ENCODE assay signal across 12 cellular contexts in the genomic region with DNA sequence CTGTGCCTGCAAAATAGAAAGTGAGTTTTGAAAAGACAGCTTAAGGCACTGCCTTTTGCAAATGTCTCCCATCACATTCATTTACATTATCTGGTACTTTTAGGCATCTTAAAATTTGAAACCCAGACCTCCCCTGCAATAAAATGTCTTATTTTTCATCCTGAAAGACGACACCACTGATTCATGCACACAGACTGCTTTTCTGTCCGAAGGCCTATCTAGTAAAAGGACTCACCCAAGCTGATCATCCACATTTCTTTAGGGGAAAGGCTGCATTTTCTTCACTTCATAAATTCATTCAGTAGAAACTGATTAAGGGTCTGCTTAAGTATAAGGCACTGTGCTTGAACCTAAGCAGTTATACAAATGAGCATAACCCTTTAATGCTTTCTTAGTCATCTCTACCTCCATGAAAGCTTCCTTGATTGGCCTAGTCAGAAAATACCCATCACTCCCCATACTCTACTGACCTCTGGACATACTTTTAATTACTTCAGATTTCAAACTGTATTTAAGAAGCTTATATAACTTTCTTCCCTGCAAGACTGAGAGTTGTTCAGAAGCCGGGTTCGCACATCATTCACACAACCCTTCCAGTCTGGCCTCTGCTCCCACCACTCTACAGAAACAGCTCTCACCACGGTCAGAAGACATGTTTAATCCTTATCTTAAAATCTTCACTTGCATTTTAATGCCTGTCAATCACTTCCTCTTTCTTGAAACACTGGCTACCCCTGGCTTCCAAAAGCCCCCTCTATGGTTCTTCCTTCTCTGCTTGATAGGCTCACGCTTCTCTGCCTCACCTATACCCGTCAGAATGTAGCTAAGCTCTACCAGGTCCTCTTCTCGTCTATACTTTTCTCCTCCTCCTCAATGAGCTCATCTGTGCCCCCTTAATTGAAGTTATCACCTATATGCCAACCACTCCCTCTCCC.
DNase-seq lines count a peak whose midpoint lies in the region; ATAC-seq and TF ChIP-seq lines count a peak whose summit lies in the region.
"Had no signal": no experiment of that assay in that cellular context is flagged by ENCODE, and none has a peak within 500 bp of the region (broad histone marks: within the 10 kb centered on the region; RNA-seq: fewer than 3 reads in every experiment).

No MANE protein-coding gene starts in this region.

- no peak overlapping the region for H2BK120ac ChIP-seq in IMR-90 (ENCODE audit: low read depth, low read length)

- in situ Hi-C loops in IMR-90 (cut with MboI; ENCODE audit: low sequenced_read_pairs) (no loop called here), gastrocnemius medialis (cut with MboI; ENCODE audit: low sequenced_read_pairs in 4 of 4) (loop anchor here in 2 of 4 donors (25.0 kb wide), 3 partner anchors 423 to 723 kb away; no protein-coding TSS in a partner anchor)

- DNase-seq in Caco-2: no peak
- peak; percentile 33 for DNase-seq in IMR-90
- DNase-seq in adipocyte (ENCODE audit: low read depth): peak; percentile 27
- DNase-seq in natural killer cell treated with Interleukin-12 subunit alpha and Interleukin-12 subunit beta and Interleukin-15 and Interleukin-18, amount 100 ng/mL, for 72 hours (ENCODE audit: low spot score): no peak
- no peak for DNase-seq in sigmoid colon
- DNase-seq in gastrocnemius medialis: no peak
- DNase-seq in iPS-NIHi7 (ENCODE audit: extremely low spot score): no peak
- DNase-seq: adrenal gland; cerebellar nuclear complex; NCI-H1417 treated with DMSO at 0.1 percent for 48 hours; NCI-H2227 treated with DMSO at 0.1 percent for 48 hours; NK-92 treated with Interleukin-12 subunit alpha and Interleukin-12 subunit beta, amount 100 ng/mL, for 24 hours had no signal

- no peak overlapping the region for H2AFZ ChIP-seq in IMR-90 (replicated peaks; ENCODE audit: low read length, poor library complexity)

- H3K27me3 ChIP-seq in Caco-2 (replicated peaks; ENCODE audit: control insufficient read depth, insufficient read depth, low read length) (no peaks in the 10 kb centered on the region), IMR-90 (ENCODE audit: control insufficient read depth, insufficient read depth, low read length) (no peaks in the 10 kb centered on the region), adipocyte (replicated peaks; ENCODE audit: control insufficient read depth, insufficient read depth, low read length) (no peaks in the 10 kb centered on the region), sigmoid colon (no peaks in the 10 kb centered on the region), gastrocnemius medialis (no peaks in the 10 kb centered on the region)
- H3K27me3 ChIP-seq: adrenal gland had no signal

- no peak overlapping the region for H2AK5ac ChIP-seq in IMR-90 (ENCODE audit: low read depth, low read length)

- H3K4ac ChIP-seq in IMR-90 (ENCODE audit: low read depth, low read length): no peak overlapping the region

- H3K9me1 ChIP-seq in IMR-90 (ENCODE audit: insufficient read depth, low read length): peaks cover 8% of the 10 kb centered on the region

- peak overlapping the region; percentile 9 for H3K27ac Mint-ChIP-seq in Caco-2 (ENCODE audit: unreplicated experiment)
- peak overlapping the region; percentile 0 to 18 for H3K27ac Mint-ChIP-seq in natural killer cell treated with Interleukin-12 subunit alpha and Interleukin-12 subunit beta and Interleukin-15 and Interleukin-18, amount 100 ng/mL, for 72 hours

- no peak overlapping the region for H4K5ac ChIP-seq in IMR-90 (ENCODE audit: low read depth, low read length)

- H3K56ac ChIP-seq in IMR-90 (ENCODE audit: extremely low read depth, insufficient read depth, low read length): no peak overlapping the region

- H3K4me3 ChIP-seq in Caco-2 (ENCODE audit: low read depth, low read length) (no peak overlapping the region), IMR-90 (ENCODE audit: insufficient read depth, low read depth, low read length) (no peak overlapping the region), adipocyte (ENCODE audit: low read length) (no peak overlapping the region), sigmoid colon (no peak overlapping the region), gastrocnemius medialis (no peak overlapping the region)
- H3K4me3 ChIP-seq: adrenal gland had no signal

- TF ChIP-seq RAD21 in IMR-90 (IDR thresholded peaks at IDR 0.05; ENCODE audit: low read length): no peak

- H2BK5ac ChIP-seq in IMR-90 (ENCODE audit: low read depth, low read length, poor library complexity, severe bottlenecking): no peak overlapping the region

- H3K14ac ChIP-seq in IMR-90 (replicated peaks; ENCODE audit: low read depth, low read length): no peak overlapping the region; the same call in 1 of the 2 replicates

- peaks cover 38 to 63% of the 10 kb centered on the region in 2 experiments for H3K79me1 ChIP-seq in IMR-90 (ENCODE audit: low read depth in 1 of 2, low read length in 2 of 2)

- no peak overlapping the region for H3K27ac ChIP-seq in IMR-90 (ENCODE audit: insufficient read depth, low read length)
- no peak overlapping the region for H3K27ac ChIP-seq in sigmoid colon
- no peak overlapping the region for H3K27ac ChIP-seq in gastrocnemius medialis
- H3K27ac ChIP-seq: adrenal gland had no signal

- H2BK15ac ChIP-seq in IMR-90 (ENCODE audit: low read depth, low read length): no peak overlapping the region

- no peak overlapping the region for H2AK9ac ChIP-seq in IMR-90 (replicated peaks; ENCODE audit: low read depth, low read length, poor library complexity)

- H4K20me1 ChIP-seq in IMR-90 (ENCODE audit: insufficient read depth, low read length): peaks cover 15% of the 10 kb centered on the region

- peaks cover 2% of the 10 kb centered on the region for H3K36me3 ChIP-seq in Caco-2 (ENCODE audit: control insufficient read depth, insufficient read depth, low read length)
- peaks cover 25% of the 10 kb centered on the region for H3K36me3 ChIP-seq in IMR-90 (ENCODE audit: control insufficient read depth, insufficient read depth, low read length)
- peaks cover 56% of the 10 kb centered on the region for H3K36me3 ChIP-seq in adipocyte (ENCODE audit: control insufficient read depth, insufficient read depth, low read length, severe bottlenecking)
- H3K36me3 ChIP-seq in sigmoid colon: peaks cover 10 to 61% (median 25%) of the 10 kb centered on the region in 4 donors
- peaks cover 0 to 23% of the 10 kb centered on the region in 2 donors for H3K36me3 ChIP-seq in gastrocnemius medialis

- H3K36me3 Mint-ChIP-seq in Caco-2 (ENCODE audit: insufficient read depth, unreplicated experiment): peaks cover 77% of the 10 kb centered on the region
- H3K36me3 Mint-ChIP-seq in natural killer cell treated with Interleukin-12 subunit alpha and Interleukin-12 subunit beta and Interleukin-15 and Interleukin-18, amount 100 ng/mL, for 72 hours: peaks cover 13% of the 10 kb centered on the region

- TF ChIP-seq CTCF in Caco-2 (IDR thresholded peaks at IDR 0.05; ENCODE audit: insufficient read depth in 1 of 2, low read depth in 1 of 2, low read length in 1 of 2, severe bottlenecking in 1 of 2, unreplicated experiment in 1 of 2) (no peak), IMR-90 (conservative IDR thresholded peaks at IDR 0.05; ENCODE audit: low read depth, low read length) (no peak), sigmoid colon (IDR thresholded peaks at IDR 0.05) (no peak), gastrocnemius medialis (IDR thresholded peaks at IDR 0.05 in 4 of 5, conservative IDR thresholded peaks at IDR 0.05 in 1 of 5) (no peak)

- H3K4me1 Mint-ChIP-seq in Caco-2 (ENCODE audit: low read depth, unreplicated experiment): peaks cover 11% of the 10 kb centered on the region
- H3K4me1 Mint-ChIP-seq in natural killer cell treated with Interleukin-12 subunit alpha and Interleukin-12 subunit beta and Interleukin-15 and Interleukin-18, amount 100 ng/mL, for 72 hours (ENCODE audit: low read depth in 2 of 2): peaks cover 19 to 33% of the 10 kb centered on the region in 2 donors

- 65% methylated on average over 3 of the region's 8 CpGs; no CpG with 5 or more reads in 1 of the 2 experiments for WGBS in IMR-90 (ENCODE audit: extremely low coverage in 2 of 2, insufficient read length in 1 of 2), 2 experiments
- 80 to 87% methylated on average over 8 of the region's 8 CpGs for WGBS in sigmoid colon, 2 donors

- no peak overlapping the region for H4K8ac ChIP-seq in IMR-90 (ENCODE audit: low read depth in 2 of 2, low read length in 2 of 2)

- no peak overlapping the region for H3K9ac ChIP-seq in IMR-90 (ENCODE audit: low read depth, low read length)
- H3K9ac ChIP-seq in adipocyte (ENCODE audit: low read length): no peak overlapping the region

- no peak overlapping the region for H3K23ac ChIP-seq in IMR-90 (ENCODE audit: low read depth, low read length)

- no peak overlapping the region for H3K4me3 Mint-ChIP-seq in Caco-2 (ENCODE audit: unreplicated experiment)
- no peak overlapping the region for H3K4me3 Mint-ChIP-seq in natural killer cell treated with Interleukin-12 subunit alpha and Interleukin-12 subunit beta and Interleukin-15 and Interleukin-18, amount 100 ng/mL, for 72 hours

- TF ChIP-seq EP300 in sigmoid colon (IDR thresholded peaks at IDR 0.05): no peak

- dilution Hi-C loops in IMR-90 (cut with HindIII; ENCODE audit: low sequenced_read_pairs, unreplicated experiment): no loop called here

- ATAC-seq in IMR-90 (ENCODE audit: low read depth) (peak; percentile 44), gastrocnemius medialis (no peak)
- ATAC-seq in natural killer cell treated with Interleukin-12 subunit alpha and Interleukin-12 subunit beta and Interleukin-15 and Interleukin-18, amount 100 ng/mL, for 72 hours: no peak

- TF ChIP-seq POLR2A in IMR-90 (IDR thresholded peaks at IDR 0.05; ENCODE audit: low read depth, low read length) (no peak), sigmoid colon (IDR thresholded peaks at IDR 0.05) (no peak), gastrocnemius medialis (IDR thresholded peaks at IDR 0.05) (no peak)

- CTCF ChIA-PET in Caco-2 (lab: Charles Lee) (no interaction called here), IMR-90 (lab: Yijun Ruan, JAX) (no interaction called here)

- H3K4me1 ChIP-seq in Caco-2: no peaks in the 10 kb centered on the region
- peaks cover 8% of the 10 kb centered on the region for H3K4me1 ChIP-seq in IMR-90 (ENCODE audit: control insufficient read depth, insufficient read depth, low read length)
- peaks cover 45% of the 10 kb centered on the region for H3K4me1 ChIP-seq in adipocyte (ENCODE audit: control insufficient read depth, insufficient read depth, low read length)
- H3K4me1 ChIP-seq in sigmoid colon: peaks cover 0 to 7% (median 3%) of the 10 kb centered on the region in 4 donors
- peaks cover 4 to 18% of the 10 kb centered on the region in 2 donors for H3K4me1 ChIP-seq in gastrocnemius medialis

- H3K27me3 Mint-ChIP-seq in Caco-2 (ENCODE audit: insufficient read depth, unreplicated experiment): no peaks in the 10 kb centered on the region
- H3K27me3 Mint-ChIP-seq in natural killer cell treated with Interleukin-12 subunit alpha and Interleukin-12 subunit beta and Interleukin-15 and Interleukin-18, amount 100 ng/mL, for 72 hours: no peaks in the 10 kb centered on the region

- intact Hi-C loops in Caco-2 (cut with micrococcal nuclease; ENCODE audit: unreplicated experiment): no loop called here
- intact Hi-C loops in IMR-90 (cut with micrococcal nuclease): no loop called here
- intact Hi-C loops in sigmoid colon (cut with DNase I): no loop called here
- intact Hi-C loops in gastrocnemius medialis (cut with DNase I; ENCODE audit: low total_unique reads): no loop called here

- no peak overlapping the region for H3K18ac ChIP-seq in IMR-90 (ENCODE audit: low read depth, low read length)

- BruUV-seq in Caco-2 (replicated peaks; lab: Mats Ljungman, UMichigan): no TSS peak
- BruUV-seq in IMR-90 (replicated peaks; lab: Mats Ljungman, UMichigan): no TSS peak

- H3K4me2 ChIP-seq in IMR-90 (ENCODE audit: low read depth, low read length): no peak overlapping the region

- H4K91ac ChIP-seq in IMR-90 (ENCODE audit: insufficient read depth, low read depth, low read length): no peak overlapping the region

- POLR2A ChIA-PET in Caco-2 (lab: Charles Lee) (no interaction called here), IMR-90 (lab: Charles Lee; ENCODE audit: unreplicated experiment) (no interaction called here)

- no peaks in the 10 kb centered on the region for H3K9me3 Mint-ChIP-seq in Caco-2 (ENCODE audit: unreplicated experiment)
- no peaks in the 10 kb centered on the region for H3K9me3 Mint-ChIP-seq in natural killer cell treated with Interleukin-12 subunit alpha and Interleukin-12 subunit beta and Interleukin-15 and Interleukin-18, amount 100 ng/mL, for 72 hours

- H2BK20ac ChIP-seq in IMR-90 (ENCODE audit: low read depth, low read length): no peak overlapping the region

- H3K9me3 ChIP-seq in Caco-2 (no peaks in the 10 kb centered on the region), IMR-90 (ENCODE audit: control insufficient read depth, insufficient read depth, low read length) (no peaks in the 10 kb centered on the region), adipocyte (ENCODE audit: control insufficient read depth, low read length) (no peaks in the 10 kb centered on the region), sigmoid colon (no peaks in the 10 kb centered on the region), gastrocnemius medialis (no peaks in the 10 kb centered on the region)
- H3K9me3 ChIP-seq: adrenal gland had no signal

Comparison
In these comparisons a context has a peak if more than half of its experiments do, and no peak if none do; other contexts are left out.
1. DNase-seq: peak in IMR-90 (single experiment) and adipocyte (single experiment); none in Caco-2 (0 of 2), natural killer cell treated with Interleukin-12 subunit alpha and Interleukin-12 subunit beta and Interleukin-15 and Interleukin-18, amount 100 ng/mL, for 72 hours (single experiment), sigmoid colon (single experiment), gastrocnemius medialis (0 of 2) and iPS-NIHi7 (single experiment).